ENCODE assay signal across 8 cellular contexts in the genomic region with DNA sequence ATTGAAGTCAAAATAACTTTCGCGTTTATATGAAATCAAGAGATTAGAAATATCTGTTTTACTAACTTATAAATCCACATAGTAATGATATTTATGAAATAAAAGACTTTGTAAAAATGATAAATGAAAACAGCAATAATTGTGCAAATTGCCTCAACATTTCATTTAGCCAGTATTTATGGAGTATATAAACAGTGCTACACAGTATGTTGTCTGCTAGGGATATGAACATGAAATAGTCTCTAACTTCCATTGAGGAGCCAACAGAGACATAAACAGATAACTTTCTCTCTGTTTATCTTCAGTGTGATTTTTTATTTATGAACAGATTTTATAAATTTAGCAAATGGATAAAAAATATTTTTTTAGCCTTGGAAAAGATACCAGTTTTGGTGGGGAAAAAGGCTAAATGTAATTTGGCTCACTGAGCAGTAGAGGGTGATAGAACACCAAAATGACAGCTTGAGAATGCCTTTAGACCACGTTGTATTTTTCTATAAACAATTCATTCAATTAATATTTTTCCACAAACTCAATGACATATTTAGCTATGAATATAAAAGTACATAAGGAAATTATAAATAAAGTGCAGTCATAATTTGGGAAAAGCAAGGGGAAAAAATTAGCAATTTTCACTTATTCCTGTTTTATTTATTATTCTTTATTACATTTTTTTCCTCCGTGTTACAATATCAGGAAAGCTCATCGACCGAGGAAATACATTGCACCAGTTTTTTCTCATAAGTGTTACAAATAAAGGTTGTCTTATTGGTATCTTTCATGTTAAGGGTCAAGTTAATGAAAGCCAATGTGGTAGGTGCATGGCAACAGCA. TPM values are rescaled to one million over a fixed set of nuclear protein-coding genes. Genes with fewer than 3 reads are reported as not detected.
DNase-seq lines count a peak whose midpoint lies in the region; ATAC-seq, FAIRE-seq and TF ChIP-seq lines count a peak whose summit lies in the region.

No MANE protein-coding gene starts in this region.

- no peak overlapping the region for H3K4me2 ChIP-seq in K562 (ENCODE audit: insufficient read depth, low read length)

- no peaks in the 10 kb centered on the region for H3K79me2 ChIP-seq in K562 (ENCODE audit: control insufficient read depth, insufficient read depth, low read length)

- no peaks in the 10 kb centered on the region for H3K9me1 ChIP-seq in K562 (ENCODE audit: control insufficient read depth, insufficient read depth, low read length)

- CTCF ChIA-PET in K562 (lab: Yijun Ruan, JAX; ENCODE audit: low intra/inter-chr PET ratio), result interaction anchor here (0.6 to 4.9 kb wide), 8 partner anchors 50 to 730 kb away, joined by 3 to 69 read pairs (median 9); a partner anchor contains a TSS

- in situ Hi-C loops in K562 (cut with MboI), result loop anchor here (5.0 kb wide), 1 partner anchor 50 kb away; a partner anchor contains a TSS

- H3K4me3 ChIP-seq in K562, result no peak overlapping the region

- WGBS in K562 (ENCODE audit: insufficient coverage, low coverage, missing lambda C conversion rate), result 35% methylated on average over 6 of the region's 6 CpGs

- peak; percentile 100 for TF ChIP-seq RAD21 in K562 (CRISPR knock-in tag; conservative IDR thresholded peaks at IDR 0.05 in 1 of 2, IDR thresholded peaks at IDR 0.05 in 1 of 2)

- peak; percentile 86 for FAIRE-seq in K562 (lab: Jason Lieb, UNC)
- no peak for FAIRE-seq in urothelium cell line (lab: Jason Lieb, UNC)

- BruUV-seq in K562 (replicated peaks; lab: Mats Ljungman, UMichigan), result no TSS peak

- H3K27me3 ChIP-seq in K562 (ENCODE audit: control insufficient read depth in 2 of 2, insufficient read depth in 2 of 2, low read length in 2 of 2), result no peaks in the 10 kb centered on the region

- H3K4me1 ChIP-seq in K562 (replicated peaks in 1 of 2; ENCODE audit: control insufficient read depth in 2 of 2, insufficient read depth in 2 of 2, low read length in 2 of 2), result no peaks in the 10 kb centered on the region

- ATAC-seq in GM18517 (IDR thresholded peaks at IDR 0.05; ENCODE audit: unreplicated experiment) (peak; percentile 51), K562 (peak; percentile 87), GM21528 (IDR thresholded peaks at IDR 0.05; ENCODE audit: low FRiP score, unreplicated experiment) (no peak), HG03442 (IDR thresholded peaks at IDR 0.05; ENCODE audit: unreplicated experiment) (no peak)

- POLR2A ChIA-PET in K562 (lab: Yijun Ruan, JAX), result interaction anchor here (0.6 to 2.3 kb wide), 7 partner anchors 10 to 388 kb away, joined by 3 to 12 read pairs (median 3); a partner anchor contains a TSS

- no peaks in the 10 kb centered on the region for H4K20me1 ChIP-seq in K562 (replicated peaks; ENCODE audit: control insufficient read depth, insufficient read depth, low read length)

- no peak overlapping the region for H3K9ac ChIP-seq in K562 (ENCODE audit: insufficient read depth in 1 of 2, low read depth in 2 of 2, low read length in 2 of 2)

- H3K27ac ChIP-seq in K562 (ENCODE audit: extremely low read depth, low read depth, low read length), result no peak overlapping the region

- H2AFZ ChIP-seq in K562 (ENCODE audit: low read depth, low read length), result peak overlapping the region; percentile 16

- TF ChIP-seq POLR2A in K562 (conservative IDR thresholded peaks at IDR 0.05), result no peak

- DNase-seq in AG08396 (ENCODE audit: low spot score) (peak; percentile 43), NCI-H2171 (lab: John Stamatoyannopoulos, UW) (peak; percentile 12), K562 (ENCODE audit: extremely low read depth in 1 of 4, low spot score in 3 of 4) (peak; percentile 31 to 68 (median 48)), kidney tubule cell (ENCODE audit: low spot score) (peak; percentile 39), urothelium cell line (ENCODE audit: low spot score) (peak; percentile 25)

- no peaks in the 10 kb centered on the region for H3K9me3 ChIP-seq in K562 (replicated peaks; ENCODE audit: control insufficient read depth, insufficient read depth, low read depth, low read length)

- TF ChIP-seq CTCF in K562 (IDR thresholded peaks at IDR 0.05 in 2 of 3, conservative IDR thresholded peaks at IDR 0.05 in 1 of 3; ENCODE audit: insufficient read depth in 2 of 3, low read depth in 1 of 3, low read length in 3 of 3), result peak; percentile 77 to 99 (median 81)

- no peak for TF ChIP-seq EP300 in K562 (IDR thresholded peaks at IDR 0.05; ENCODE audit: low read length)

- no peaks in the 10 kb centered on the region for H3K36me3 ChIP-seq in K562 (ENCODE audit: control insufficient read depth, insufficient read depth, low read length)

- intact Hi-C loops in K562 (cut with micrococcal nuclease), result loop anchor here (1.0 to 5.0 kb wide), 7 partner anchors 49 to 730 kb away; a partner anchor contains a TSS

TF ChIP-seq in K562, 482 proteins besides CTCF, POLR2A, EP300 and RAD21 (continues in another document):
- TF ChIP-seq POLR2H (tag; IDR thresholded peaks at IDR 0.05; ENCODE audit: low read depth), result 0 out of 2 replicates have a peak, but pooled peaks have one; percentile 44
- no peak for TF ChIP-seq ZNF316 (IDR thresholded peaks at IDR 0.05)
- TF ChIP-seq, protein P1, sequence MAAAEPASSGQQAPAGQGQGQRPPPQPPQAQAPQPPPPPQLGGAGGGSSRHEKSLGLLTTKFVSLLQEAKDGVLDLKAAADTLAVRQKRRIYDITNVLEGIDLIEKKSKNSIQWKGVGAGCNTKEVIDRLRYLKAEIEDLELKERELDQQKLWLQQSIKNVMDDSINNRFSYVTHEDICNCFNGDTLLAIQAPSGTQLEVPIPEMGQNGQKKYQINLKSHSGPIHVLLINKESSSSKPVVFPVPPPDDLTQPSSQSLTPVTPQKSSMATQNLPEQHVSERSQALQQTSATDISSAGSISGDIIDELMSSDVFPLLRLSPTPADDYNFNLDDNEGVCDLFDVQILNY (CRISPR knock-in tag; IDR thresholded peaks at IDR 0.05), result no peak
- peak; percentile 10 for TF ChIP-seq TAF9B (IDR thresholded peaks at IDR 0.05; ENCODE audit: partially characterized antibody)
- no peak for TF ChIP-seq SMARCB1 (IDR thresholded peaks at IDR 0.05; ENCODE audit: insufficient read length, low read depth)
- no peak for TF ChIP-seq ZNF76 (CRISPR knock-in tag; IDR thresholded peaks at IDR 0.05; ENCODE audit: borderline replicate concordance)
- TF ChIP-seq EP400 (IDR thresholded peaks at IDR 0.05), result peak; percentile 54; the same call in 1 of the 2 replicates
- TF ChIP-seq, protein P2, sequence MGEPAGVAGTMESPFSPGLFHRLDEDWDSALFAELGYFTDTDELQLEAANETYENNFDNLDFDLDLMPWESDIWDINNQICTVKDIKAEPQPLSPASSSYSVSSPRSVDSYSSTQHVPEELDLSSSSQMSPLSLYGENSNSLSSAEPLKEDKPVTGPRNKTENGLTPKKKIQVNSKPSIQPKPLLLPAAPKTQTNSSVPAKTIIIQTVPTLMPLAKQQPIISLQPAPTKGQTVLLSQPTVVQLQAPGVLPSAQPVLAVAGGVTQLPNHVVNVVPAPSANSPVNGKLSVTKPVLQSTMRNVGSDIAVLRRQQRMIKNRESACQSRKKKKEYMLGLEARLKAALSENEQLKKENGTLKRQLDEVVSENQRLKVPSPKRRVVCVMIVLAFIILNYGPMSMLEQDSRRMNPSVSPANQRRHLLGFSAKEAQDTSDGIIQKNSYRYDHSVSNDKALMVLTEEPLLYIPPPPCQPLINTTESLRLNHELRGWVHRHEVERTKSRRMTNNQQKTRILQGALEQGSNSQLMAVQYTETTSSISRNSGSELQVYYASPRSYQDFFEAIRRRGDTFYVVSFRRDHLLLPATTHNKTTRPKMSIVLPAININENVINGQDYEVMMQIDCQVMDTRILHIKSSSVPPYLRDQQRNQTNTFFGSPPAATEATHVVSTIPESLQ (CRISPR knock-in tag; IDR thresholded peaks at IDR 0.05), result no peak

RNA-seq across cellular contexts. Expression of a gene that starts 47.4 kb away (rescaled TPM):
- 7.7 and 20.8 TPM in 2 replicates for total RNA-seq in K562 (2011; cell fraction: chromatin; rRNA removed; ENCODE audit: low replicate concordance)
- total RNA-seq in K562 (2011; cell fraction: nucleolus; rRNA removed), result 3.3 and 4.5 TPM in 2 replicates
- total RNA-seq in K562 (2011; cell fraction: nucleoplasm; rRNA removed), result 9.1 and 18.0 TPM in 2 replicates
- total RNA-seq in K562 (2014; rRNA removed) (13.9 and 14.5 TPM in 2 replicates), K562 (2014; rRNA removed; fragmentation: Illumina TruSeq; extraction: Trizol) (26.9 and 27.3 TPM in 2 replicates), K562 (2015; rRNA removed; fragmentation: Illumina TruSeq; extraction: Trizol) (21.8 and 24.4 TPM in 2 replicates), K562 (2021) (21.0 and 22.8 TPM in 2 replicates)
- polyA plus RNA-seq in K562 (2011; rRNA removed) (18.8 and 21.1 TPM in 2 replicates), K562 (2014; fragmentation: Illumina TruSeq; extraction: Trizol) (11.8 and 15.2 TPM in 2 replicates), K562 (2014; fragmentation: Nextera tagmentation; extraction: Ambion mirVana) (1 to 10 TPM; 6.1 to 8.0 TPM), K562 (2014; rRNA removed) (12.2 and 12.7 TPM in 2 replicates)
- 4.0 and 10.7 TPM in 2 replicates for polyA plus RNA-seq in K562 (2011; cell fraction: cytosol; rRNA removed)
- 6.8 and 10.7 TPM in 2 replicates for polyA plus RNA-seq in K562 (2011; cell fraction: nucleus; rRNA removed)
- polyA plus RNA-seq in K562 (2012), result 10.8 and 18.5 TPM in 2 replicates
- 30.8 and 35.3 TPM in 2 replicates for polyA minus RNA-seq in K562 (2011; rRNA and poly(A)+ RNA removed)
- polyA minus RNA-seq in K562 (2011; cell fraction: cytosol; rRNA and poly(A)+ RNA removed), result 13.7 and 16.0 TPM in 2 replicates
- 6.6 and 11.7 TPM in 2 replicates for polyA minus RNA-seq in K562 (2011; cell fraction: nucleus; rRNA and poly(A)+ RNA removed)

Comparison
In these comparisons a context has a peak if more than half of its experiments do, and no peak if none do; other contexts are left out.
1. ATAC-seq: peak in GM18517 (single experiment) and K562 (single experiment); none in GM21528 (single experiment) and HG03442 (single experiment).
2. Peak in every context shown above with its lines, with median percentiles within 50 percentile points of each other: DNase-seq.